Comparison of ENCODE assay signal across 15 cellular contexts in the genomic region with DNA sequence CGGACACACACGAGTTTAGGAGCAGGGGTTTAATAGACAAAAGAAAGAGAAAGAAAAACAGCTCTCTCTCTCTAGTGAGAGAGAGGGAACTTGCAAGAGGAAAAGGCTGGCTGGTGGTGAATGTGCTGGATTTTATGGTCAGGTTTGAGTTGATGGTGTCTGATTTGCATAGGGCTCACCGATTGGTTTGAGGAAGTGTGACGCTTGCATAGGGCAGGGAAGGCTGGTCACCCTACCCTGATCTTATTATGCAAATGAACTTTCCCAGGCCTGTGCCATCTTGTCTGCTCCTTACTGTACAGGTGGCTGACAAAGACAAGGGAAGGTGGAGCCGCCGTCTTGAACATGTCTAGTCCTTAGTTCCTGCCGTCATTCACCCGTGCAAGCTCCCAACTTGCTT.
DNase-seq lines count a peak whose midpoint lies in the region; ATAC-seq and TF ChIP-seq lines count a peak whose summit lies in the region.
"Had no signal": no experiment of that assay in that cellular context is flagged by ENCODE, and none has a peak within 500 bp of the region (broad histone marks: within the 10 kb centered on the region; RNA-seq: fewer than 3 reads in every experiment).

No MANE protein-coding gene starts in this region.

- peaks cover 0 to 15% (median 0%) of the 10 kb centered on the region in 3 donors for H3K4me1 ChIP-seq in esophagus squamous epithelium
- no peaks in the 10 kb centered on the region for H3K4me1 ChIP-seq in spleen
- no peaks in the 10 kb centered on the region for H3K4me1 ChIP-seq in right lobe of liver
- H3K4me1 ChIP-seq: left lung had no signal

- H3K9me3 Mint-ChIP-seq in stimulated activated effector memory CD8-positive, alpha-beta T cell treated with anti-CD3 and anti-CD28 coated beads, Interleukin-12 subunit alpha, Interleukin-12 subunit beta, amount 100 ng/mL, for 72 hours = peaks cover 9% of the 10 kb centered on the region
- H3K9me3 Mint-ChIP-seq: activated T-helper 1 cell treated with anti-CD3 and anti-CD28 coated beads, Interleukin-12 subunit alpha, Interleukin-12 subunit beta, Interleukin-2, Interleukin-4 antibody, amounts not matched to agents 30 ng/mL and 10 ng/mL and 1 ng/mL, durations not matched to agents 14 hours and 24 hours and 36 hours had no signal

- 36 to 46% methylated on average over 8 of the region's 8 CpGs for WGBS in esophagus squamous epithelium, 2 donors
- WGBS in spleen, 5 donors = 65 to 73% (median 66%) methylated on average over 8 of the region's 8 CpGs
- 56% methylated on average over 3 of the region's 8 CpGs for WGBS in right lobe of liver (ENCODE audit: insufficient coverage, low coverage, low lambda C conversion rate, missing lambda C conversion rate)

- TF ChIP-seq POLR2A in esophagus squamous epithelium (IDR thresholded peaks at IDR 0.05) (no peak), spleen (IDR thresholded peaks at IDR 0.05) (no peak), right lobe of liver (IDR thresholded peaks at IDR 0.05) (no peak)

- H3K36me3 Mint-ChIP-seq in stimulated activated effector memory CD8-positive, alpha-beta T cell treated with anti-CD3 and anti-CD28 coated beads, Interleukin-12 subunit alpha, Interleukin-12 subunit beta, amount 100 ng/mL, for 72 hours = no peaks in the 10 kb centered on the region

- H3K27me3 ChIP-seq in esophagus squamous epithelium (no peaks in the 10 kb centered on the region), spleen (replicated peaks in 1 of 7) (no peaks in the 10 kb centered on the region), right lobe of liver (no peaks in the 10 kb centered on the region)
- H3K27me3 ChIP-seq: left lung had no signal

- ATAC-seq in stimulated activated effector memory CD8-positive, alpha-beta T cell treated with anti-CD3 and anti-CD28 coated beads, Interleukin-12 subunit alpha, Interleukin-12 subunit beta, amount 100 ng/mL, for 72 hours = no peak
- no peak for ATAC-seq in right lobe of liver
- ATAC-seq in HG03175 (IDR thresholded peaks at IDR 0.05; ENCODE audit: unreplicated experiment) = no peak
- ATAC-seq: effector memory CD8-positive, alpha-beta T cell; left lung had no signal

- H3K36me3 ChIP-seq in esophagus squamous epithelium (no peaks in the 10 kb centered on the region), spleen (no peaks in the 10 kb centered on the region), right lobe of liver (no peaks in the 10 kb centered on the region)
- H3K36me3 ChIP-seq: left lung had no signal

- H3K4me3 Mint-ChIP-seq in stimulated activated effector memory CD8-positive, alpha-beta T cell treated with anti-CD3 and anti-CD28 coated beads, Interleukin-12 subunit alpha, Interleukin-12 subunit beta, amount 100 ng/mL, for 72 hours = no peak overlapping the region
- H3K4me3 Mint-ChIP-seq: activated T-helper 1 cell treated with anti-CD3 and anti-CD28 coated beads, Interleukin-12 subunit alpha, Interleukin-12 subunit beta, Interleukin-2, Interleukin-4 antibody, amounts not matched to agents 30 ng/mL and 10 ng/mL and 1 ng/mL, durations not matched to agents 14 hours and 24 hours and 36 hours; effector memory CD8-positive, alpha-beta T cell; stimulated activated naive CD8-positive, alpha-beta T cell treated with anti-CD3 and anti-CD28 coated beads, Interleukin-15, Interleukin-2, amounts not matched to agents 100 ng/mL and 50 ng/mL, for 24 hours had no signal

- TF ChIP-seq CTCF in esophagus squamous epithelium (IDR thresholded peaks at IDR 0.05) (no peak), spleen (IDR thresholded peaks at IDR 0.05 in 8 of 11, conservative IDR thresholded peaks at IDR 0.05 in 3 of 11) (no peak), right lobe of liver (IDR thresholded peaks at IDR 0.05) (no peak)

- H3K4me3 ChIP-seq in esophagus squamous epithelium (peak overlapping the region; percentile 7 to 29 (median 18)), spleen (no peak overlapping the region), right lobe of liver (no peak overlapping the region)
- H3K4me3 ChIP-seq: GM23248, left lung had no signal

- intact Hi-C loops in esophagus squamous epithelium (cut with DNase I) (no loop called here), spleen (cut with DNase I; ENCODE audit: low total_unique reads) (no loop called here), right lobe of liver (cut with DNase I) (no loop called here)

- no peaks in the 10 kb centered on the region for H3K4me1 Mint-ChIP-seq in stimulated activated effector memory CD8-positive, alpha-beta T cell treated with anti-CD3 and anti-CD28 coated beads, Interleukin-12 subunit alpha, Interleukin-12 subunit beta, amount 100 ng/mL, for 72 hours

- H3K27ac ChIP-seq in esophagus squamous epithelium = peak overlapping the region in 3 of 4 donors; percentile 64 to 81 (median 79)
- H3K27ac ChIP-seq in spleen = no peak overlapping the region
- no peak overlapping the region for H3K27ac ChIP-seq in right lobe of liver
- H3K27ac ChIP-seq: GM23248, left lung had no signal

- no peak overlapping the region for H3K27ac Mint-ChIP-seq in stimulated activated effector memory CD8-positive, alpha-beta T cell treated with anti-CD3 and anti-CD28 coated beads, Interleukin-12 subunit alpha, Interleukin-12 subunit beta, amount 100 ng/mL, for 72 hours
- H3K27ac Mint-ChIP-seq: activated T-helper 1 cell treated with anti-CD3 and anti-CD28 coated beads, Interleukin-12 subunit alpha, Interleukin-12 subunit beta, Interleukin-2, Interleukin-4 antibody, amounts not matched to agents 30 ng/mL and 10 ng/mL and 1 ng/mL, durations not matched to agents 14 hours and 24 hours and 36 hours; effector memory CD8-positive, alpha-beta T cell; stimulated activated naive CD8-positive, alpha-beta T cell treated with anti-CD3 and anti-CD28 coated beads, Interleukin-15, Interleukin-2, amounts not matched to agents 100 ng/mL and 50 ng/mL, for 24 hours had no signal

- peak; percentile 12 for DNase-seq in DMS 273 (lab: John Stamatoyannopoulos, UW; ENCODE audit: unreplicated experiment)
- no peak for DNase-seq in DMS 273 treated with DMSO at 0.1 percent for 48 hours (lab: John Stamatoyannopoulos, UW)
- peak; percentile 83 for DNase-seq in NCI-H774 (lab: John Stamatoyannopoulos, UW)
- no peak for DNase-seq in esophagus squamous epithelium (lab: John Stamatoyannopoulos, UW)
- DNase-seq in spleen = peak; percentile 32
- no peak for DNase-seq in stimulated activated effector memory CD8-positive, alpha-beta T cell treated with anti-CD3 and anti-CD28 coated beads, Interleukin-12 subunit alpha, Interleukin-12 subunit beta, amount 100 ng/mL, for 72 hours (ENCODE audit: low spot score in 2 of 2)
- DNase-seq in right lobe of liver = no peak
- DNase-seq: effector memory CD8-positive, alpha-beta T cell; GM23248; IMR-90; SW 1271 had no signal

- H3K9me3 ChIP-seq in esophagus squamous epithelium = no peaks in the 10 kb centered on the region
- no peaks in the 10 kb centered on the region for H3K9me3 ChIP-seq in spleen
- no peaks in the 10 kb centered on the region for H3K9me3 ChIP-seq in right lobe of liver
- H3K9me3 ChIP-seq: left lung had no signal

Comparison
In these comparisons a context has a peak if more than half of its experiments do, and no peak if none do; other contexts are left out.
1. DNase-seq: peak in DMS 273 (single experiment), NCI-H774 (single experiment) and spleen (single experiment); none in DMS 273 treated with DMSO at 0.1 percent for 48 hours (single experiment), esophagus squamous epithelium (single experiment), stimulated activated effector memory CD8-positive, alpha-beta T cell treated with anti-CD3 and anti-CD28 coated beads, Interleukin-12 subunit alpha, Interleukin-12 subunit beta, amount 100 ng/mL, for 72 hours (0 of 2) and right lobe of liver (0 of 3).
2. H3K27ac ChIP-seq: peak in esophagus squamous epithelium (3 of 4); none in spleen (0 of 8) and right lobe of liver (0 of 3).
3. H3K4me3 ChIP-seq: peak in esophagus squamous epithelium (4 of 4); none in spleen (0 of 8) and right lobe of liver (0 of 3).